In genomic region chr16:28924399-28924761, GRCh38 we compare ENCODE assay signal across 8 cellular contexts. TPM values are rescaled to one million over a fixed set of nuclear protein-coding genes. Genes with fewer than 3 reads are reported as not detected.
A peak's percentile ranks its signal among the peaks of the same experiment; 100 is the strongest.
DNase-seq lines count a peak whose midpoint lies in the region; ATAC-seq, FAIRE-seq and TF ChIP-seq lines count a peak whose summit lies in the region.

No MANE protein-coding gene starts in this region.

- no peak for FAIRE-seq in pancreas (lab: Jason Lieb, UNC)

- H3K36me3 ChIP-seq in endocrine pancreas (ENCODE audit: control insufficient read depth, insufficient read depth, low read length) = no peaks in the 10 kb centered on the region
- peaks cover 0 to 8% (median 0%) of the 10 kb centered on the region in 3 donors for H3K36me3 ChIP-seq in pancreas

- H3K9ac ChIP-seq in endocrine pancreas (ENCODE audit: control insufficient read depth, insufficient read depth, low read length) = peak overlapping the region; percentile 70

- H3K4me3 ChIP-seq in GM08714 (ENCODE audit: low read length) (peak overlapping the region; percentile 72; the same call in 1 of the 2 replicates), LNCaP clone FGC (ENCODE audit: low read depth, low read length) (peak overlapping the region; percentile 81), endocrine pancreas (ENCODE audit: control insufficient read depth, insufficient read depth, low read length) (peak overlapping the region; percentile 15), pancreas (peak overlapping the region; percentile 29 to 84 (median 66))

- H3K27ac ChIP-seq in pancreas = peak overlapping the region; percentile 58 to 99 (median 96)

- TF ChIP-seq CTCF in LNCaP clone FGC (IDR thresholded peaks at IDR 0.05; ENCODE audit: control insufficient read depth, extremely low read depth, insufficient read depth) (no peak), pancreas (IDR thresholded peaks at IDR 0.05) (peak in 3 of 4 donors; percentile 9 to 24 (median 19))

- ATAC-seq in pancreas = peak; percentile 1 to 3 (median 2)
- no peak for ATAC-seq in HG02973 (IDR thresholded peaks at IDR 0.05; ENCODE audit: unreplicated experiment)

- H3K9me3 ChIP-seq in endocrine pancreas (ENCODE audit: control insufficient read depth, low read length) = no peaks in the 10 kb centered on the region
- H3K9me3 ChIP-seq in pancreas = no peaks in the 10 kb centered on the region

- H3K4me1 ChIP-seq in endocrine pancreas (ENCODE audit: control insufficient read depth, insufficient read depth, low read length) (no peaks in the 10 kb centered on the region), pancreas (peaks cover 9 to 11% (median 9%) of the 10 kb centered on the region in 3 donors)

- intact Hi-C loops in pancreas (cut with DNase I) = no loop called here

- 4 to 11% methylated on average over 14 to 15 of the region's 15 CpGs for WGBS in pancreas, 2 donors

- H3K27me3 ChIP-seq in endocrine pancreas (ENCODE audit: control insufficient read depth, insufficient read depth, low read length) (no peaks in the 10 kb centered on the region), pancreas (no peaks in the 10 kb centered on the region)

- no peak for DNase-seq in LNCaP clone FGC (ENCODE audit: low read depth)
- DNase-seq in pancreas = no peak
- no peak for DNase-seq in GM19240 (ENCODE audit: insufficient read length, low spot score)
- DNase-seq in NOMO-1 treated with dmso at 0.1 percent for 144 hours (lab: John Stamatoyannopoulos, UW; ENCODE audit: unreplicated experiment) = no peak
- DNase-seq in HK-2 (ENCODE audit: unreplicated experiment) = no peak

RNA-seq across cellular contexts. Expression of gene RABEP2, which starts 0.7 kb away (rescaled TPM):
- 10 to 100 TPM; 11.5 to 16.9 (median 13.7) TPM for total RNA-seq in pancreas
- 10 to 100 TPM; 34.0 to 66.1 TPM for polyA plus RNA-seq in pancreas

RNA-seq across cellular contexts. Expression of gene CD19, which starts 7.4 kb away (rescaled TPM):
- total RNA-seq in pancreas = under 1 TPM in 3 of 6 donors, not detected in 3; 0.09 to 0.15 (median 0.09) TPM
- under 1 TPM in 1 of 2 donors, not detected in 1; 0.08 TPM for polyA plus RNA-seq in pancreas

RNA-seq across cellular contexts. Expression of gene NFATC2IP, which starts 26.4 kb away (rescaled TPM):
- total RNA-seq in pancreas = 10 to 100 TPM in 4 of 6 donors, 1 to 10 TPM in 2; 9.2 to 19.3 (median 11.8) TPM
- 10 to 100 TPM; 20.6 to 22.0 TPM for polyA plus RNA-seq in pancreas

RNA-seq across cellular contexts. Expression of gene ATP2A1, which starts 46.1 kb away (rescaled TPM):
- under 1 TPM in 4 of 6 donors, not detected in 2; 0.20 to 0.42 (median 0.27) TPM for total RNA-seq in pancreas
- under 1 TPM; 0.49 to 0.84 TPM for polyA plus RNA-seq in pancreas

RNA-seq across cellular contexts. Expression of gene SPNS1, which starts 50.2 kb away (rescaled TPM):
- total RNA-seq in pancreas = 10 to 100 TPM; 12.6 to 20.4 (median 14.4) TPM
- 10 to 100 TPM; 51.2 to 57.6 TPM for polyA plus RNA-seq in pancreas

Comparison
In these comparisons a context has a peak if more than half of its experiments do, and no peak if none do; other contexts are left out.
1. H3K4me3 ChIP-seq: peak in every context shown above with its lines; median percentile 81 in LNCaP clone FGC; 72 in GM08714; 66 in pancreas; 15 in endocrine pancreas.